ENCODE assay signal across 25 cellular contexts in genomic region chr2:231012471-231012870, GRCh38. TPM values are rescaled to one million over a fixed set of nuclear protein-coding genes. Genes with fewer than 3 reads are reported as not detected.
"Had no signal": no experiment of that assay in that cellular context is flagged by ENCODE, and none has a peak within 500 bp of the region (broad histone marks: within the 10 kb centered on the region; RNA-seq: fewer than 3 reads in every experiment).

No MANE protein-coding gene starts in this region.

- H3K36me3 Mint-ChIP-seq: activated naive CD8-positive, alpha-beta T cell treated with anti-CD3 and anti-CD28 coated beads, Interleukin-2, amount 10 ng/mL, durations not matched to agents 7 days and 5 days had no signal

- H3K4me3 ChIP-seq: adrenal gland, SK-N-MC had no signal

- H3K4me3 Mint-ChIP-seq: activated CD4-positive, alpha-beta T cell treated with anti-CD3 and anti-CD28 coated beads for 36 hours; activated CD8-positive, alpha-beta T cell treated with anti-CD3 and anti-CD28 coated beads for 36 hours; activated naive CD8-positive, alpha-beta T cell treated with anti-CD3 and anti-CD28 coated beads, Interleukin-2, amount 10 ng/mL, durations not matched to agents 7 days and 5 days had no signal

- H3K27ac Mint-ChIP-seq: activated CD4-positive, alpha-beta T cell treated with anti-CD3 and anti-CD28 coated beads for 36 hours; activated CD8-positive, alpha-beta T cell treated with anti-CD3 and anti-CD28 coated beads for 36 hours; activated naive CD8-positive, alpha-beta T cell treated with anti-CD3 and anti-CD28 coated beads, Interleukin-2, amount 10 ng/mL, durations not matched to agents 7 days and 5 days had no signal

- H3K9me3 Mint-ChIP-seq: activated CD8-positive, alpha-beta T cell treated with anti-CD3 and anti-CD28 coated beads for 36 hours; activated naive CD8-positive, alpha-beta T cell treated with anti-CD3 and anti-CD28 coated beads, Interleukin-2, amount 10 ng/mL, durations not matched to agents 7 days and 5 days had no signal

- H3K27me3 ChIP-seq: adrenal gland had no signal

- H3K4me1 Mint-ChIP-seq: activated naive CD8-positive, alpha-beta T cell treated with anti-CD3 and anti-CD28 coated beads, Interleukin-2, amount 10 ng/mL, durations not matched to agents 7 days and 5 days had no signal

- DNase-seq: activated CD4-positive, alpha-beta T cell treated with anti-CD3 and anti-CD28 coated beads for 36 hours; activated CD4-positive, alpha-beta T cell treated with anti-CD3 and anti-CD28 coated beads, Interleukin-2, amount 50 U/mL, for 1 hour; activated CD8-positive, alpha-beta memory T cell treated with anti-CD3 and anti-CD28 coated beads, Interleukin-2, amount 50 U/mL, for 4 hours; activated CD8-positive, alpha-beta T cell treated with anti-CD3 and anti-CD28 coated beads for 36 hours; activated naive CD4-positive, alpha-beta T cell treated with anti-CD3 and anti-CD28 coated beads, Interleukin-2, amount 50 U/mL, for 16 hours; activated naive CD8-positive, alpha-beta T cell treated with anti-CD3 and anti-CD28 coated beads, Interleukin-2, amount 10 ng/mL, durations not matched to agents 7 days and 5 days; adrenal gland; IMR-90; Kasumi-1; KBM-7; NCI-H1105 treated with DMSO at 0.1 percent for 48 hours; NCI-H1436 treated with DMSO at 0.1 percent for 48 hours; NCI-H187; NCI-H2081; NCI-H2171 treated with DMSO at 0.1 percent for 48 hours; NCI-H446 treated with DMSO at 0.1 percent for 48 hours; NCI-H524 treated with DMSO at 0.1 percent for 48 hours; NCI-H748 treated with DMSO at 0.1 percent for 48 hours; T-helper 1 cell; WERI-Rb-1 had no signal

- H3K36me3 ChIP-seq: adrenal gland, WERI-Rb-1 had no signal

- H3K9me3 ChIP-seq: adrenal gland had no signal

- H3K4me1 ChIP-seq: adrenal gland had no signal

- H3K27ac ChIP-seq: adrenal gland, SK-N-MC, WERI-Rb-1 had no signal

- ATAC-seq: activated CD4-positive, alpha-beta T cell treated with anti-CD3 and anti-CD28 coated beads for 36 hours; activated CD8-positive, alpha-beta T cell treated with anti-CD3 and anti-CD28 coated beads for 36 hours; Right ventricle myocardium inferior had no signal

RNA-seq across cellular contexts. Expression of gene SPATA3, which starts 16.6 kb away (rescaled TPM):
- total RNA-seq: activated naive CD8-positive, alpha-beta T cell treated with anti-CD3 and anti-CD28 coated beads, Interleukin-2, amount 10 ng/mL, durations not matched to agents 7 days and 5 days; adrenal gland; IMR-90; OCI-LY7; Right ventricle myocardium inferior; RPMI7951; T-helper 2 cell treated with Interferon-gamma antibody and Interleukin-4, amounts not matched to agents 100 ng/mL and 5 ng/mL, for 36 hours had no signal
- polyA plus RNA-seq: adrenal gland, IMR-90 had no signal

RNA-seq across cellular contexts. Expression of gene C2orf72, which starts 24.9 kb away (rescaled TPM):
- total RNA-seq: OCI-LY7; T-helper 2 cell treated with Interferon-gamma antibody and Interleukin-4, amounts not matched to agents 100 ng/mL and 5 ng/mL, for 36 hours had no signal
